Comparison of ENCODE assay signal across 25 cellular contexts in genomic region chr16:1429631-1430030, GRCh38. TPM values are rescaled to one million over a fixed set of nuclear protein-coding genes. Genes with fewer than 3 reads are reported as not detected.
"Had no signal": no experiment of that assay in that cellular context is flagged by ENCODE, and none has a peak within 500 bp of the region (broad histone marks: within the 10 kb centered on the region; RNA-seq: fewer than 3 reads in every experiment).

No MANE protein-coding gene starts in this region.

- H3K4me3 Mint-ChIP-seq: activated B cell treated with CpG ODN at 0.5 μM for 24 hours; activated CD4-positive, alpha-beta memory T cell treated with anti-CD3 and anti-CD28 coated beads for 36 hours; activated naive CD4-positive, alpha-beta T cell treated with anti-CD3 and anti-CD28 coated beads, Interleukin-2, amount 10 ng/mL, durations not matched to agents 7 days and 5 days; T-helper 1 cell treated with Interleukin-12 subunit alpha and Interleukin-12 subunit beta and Interleukin-4 antibody, amounts not matched to agents 30 μg/mL and 1 μg/mL, for 36 hours had no signal

- H3K27me3 Mint-ChIP-seq: activated B cell treated with CpG ODN at 0.5 μM for 24 hours; activated CD4-positive, alpha-beta memory T cell treated with anti-CD3 and anti-CD28 coated beads for 36 hours; naive B cell had no signal

- H3K27ac ChIP-seq: colonic mucosa, esophagus squamous epithelium, gastrocnemius medialis, suprapubic skin, tibial nerve had no signal

- H3K4me1 ChIP-seq: colonic mucosa, gastrocnemius medialis had no signal

- H3K9me3 ChIP-seq: colonic mucosa, esophagus squamous epithelium, gastrocnemius medialis, prostate gland, stomach, suprapubic skin, tibial nerve had no signal

- H3K27me3 ChIP-seq: colonic mucosa, dorsolateral prefrontal cortex, gastrocnemius medialis, suprapubic skin had no signal

- H3K27ac Mint-ChIP-seq: activated CD4-positive, alpha-beta memory T cell treated with anti-CD3 and anti-CD28 coated beads for 36 hours; activated naive CD4-positive, alpha-beta T cell treated with anti-CD3 and anti-CD28 coated beads, Interleukin-2, amount 10 ng/mL, durations not matched to agents 7 days and 5 days; T-helper 1 cell treated with Interleukin-12 subunit alpha and Interleukin-12 subunit beta and Interleukin-4 antibody, amounts not matched to agents 30 μg/mL and 1 μg/mL, for 36 hours had no signal

- H3K4me3 ChIP-seq: colonic mucosa, dorsolateral prefrontal cortex, esophagus squamous epithelium, gastrocnemius medialis, prostate gland, stomach, suprapubic skin, tibial nerve had no signal

- H3K36me3 Mint-ChIP-seq: activated CD4-positive, alpha-beta memory T cell treated with anti-CD3 and anti-CD28 coated beads for 36 hours; activated naive CD4-positive, alpha-beta T cell treated with anti-CD3 and anti-CD28 coated beads, Interleukin-2, amount 10 ng/mL, durations not matched to agents 7 days and 5 days; naive B cell had no signal

- DNase-seq: activated B cell treated with CpG ODN at 0.5 μM for 24 hours; activated CD4-positive, alpha-beta memory T cell treated with anti-CD3 and anti-CD28 coated beads for 36 hours; activated CD4-positive, alpha-beta T cell treated with anti-CD3 and anti-CD28 coated beads for 4 hours; activated effector memory CD4-positive, alpha-beta T cell treated with anti-CD3 and anti-CD28 coated beads, Interleukin-2, amount 50 U/mL, for 16 hours; activated naive CD4-positive, alpha-beta T cell treated with anti-CD3 and anti-CD28 coated beads, Interleukin-2, amount 10 ng/mL, durations not matched to agents 7 days and 5 days; amygdala; colonic mucosa; dorsolateral prefrontal cortex; esophagus squamous epithelium; gastrocnemius medialis; head of caudate nucleus; islet precursor cell; left colon; naive B cell; stimulated activated CD4-positive, alpha-beta T cell treated with anti-CD3 and anti-CD28 coated beads, Interleukin-4, amount 100 ng/mL, for 24 hours; T1000 had no signal

- H3K36me3 ChIP-seq: colonic mucosa, esophagus squamous epithelium, gastrocnemius medialis, prostate gland, stomach, suprapubic skin had no signal

- H3K9me3 Mint-ChIP-seq: activated B cell treated with CpG ODN at 0.5 μM for 24 hours; activated CD4-positive, alpha-beta memory T cell treated with anti-CD3 and anti-CD28 coated beads for 36 hours; activated naive CD4-positive, alpha-beta T cell treated with anti-CD3 and anti-CD28 coated beads, Interleukin-2, amount 10 ng/mL, durations not matched to agents 7 days and 5 days; naive B cell; T-helper 1 cell treated with Interleukin-12 subunit alpha and Interleukin-12 subunit beta and Interleukin-4 antibody, amounts not matched to agents 30 μg/mL and 1 μg/mL, for 36 hours had no signal

- H3K4me1 Mint-ChIP-seq: activated naive CD4-positive, alpha-beta T cell treated with anti-CD3 and anti-CD28 coated beads, Interleukin-2, amount 10 ng/mL, durations not matched to agents 7 days and 5 days had no signal

RNA-seq across cellular contexts. Expression of gene PERCC1, which starts 1.2 kb away (rescaled TPM):
- total RNA-seq: activated CD4-positive, alpha-beta memory T cell treated with anti-CD3 and anti-CD28 coated beads for 36 hours; bronchial epithelial cell; esophagus squamous epithelium; gastrocnemius medialis; left colon; lower leg skin; mucosa of gallbladder; osteocyte had no signal

RNA-seq across cellular contexts. Expression of gene CCDC154, which starts 14.7 kb away (rescaled TPM):
- total RNA-seq: stomach had no signal
